24 cellular contexts compared by ENCODE assay signal in genomic region chr1:56911098-56911497, GRCh38. TPM values are rescaled to one million over a fixed set of nuclear protein-coding genes. Genes with fewer than 3 reads are reported as not detected.
DNase-seq lines count a peak whose midpoint lies in the region; ATAC-seq and TF ChIP-seq lines count a peak whose summit lies in the region.
"Had no signal": no experiment of that assay in that cellular context is flagged by ENCODE, and none has a peak within 500 bp of the region (broad histone marks: within the 10 kb centered on the region; RNA-seq: fewer than 3 reads in every experiment).

No MANE protein-coding gene starts in this region.

- intact Hi-C loops in PC-3 (cut with micrococcal nuclease) = no loop called here

- no peaks in the 10 kb centered on the region for H4K20me1 ChIP-seq in PC-3 (ENCODE audit: low read length)
- H4K20me1 ChIP-seq in fibroblast of lung (ENCODE audit: control insufficient read depth, extremely low read depth, insufficient read depth, low read length) = no peaks in the 10 kb centered on the region

- H3F3A ChIP-seq in PC-3 (ENCODE audit: low read length, unreplicated experiment) = no peaks in the 10 kb centered on the region

- no peaks in the 10 kb centered on the region for H3K36me3 ChIP-seq in PC-3 (ENCODE audit: low read depth, low read length)
- H3K36me3 ChIP-seq in fibroblast of lung (ENCODE audit: control insufficient read depth, insufficient read depth, low read length) = no peaks in the 10 kb centered on the region
- H3K36me3 ChIP-seq: cardiac muscle cell had no signal

- H3K4me2 ChIP-seq in PC-3 (ENCODE audit: low read length) (no peak overlapping the region), fibroblast of lung (ENCODE audit: extremely low read depth, insufficient read depth, low read length) (no peak overlapping the region)

- H3K4me3 ChIP-seq in PC-3 (ENCODE audit: low read length) = no peak overlapping the region
- H3K4me3 ChIP-seq in fibroblast of lung (replicated peaks in 1 of 4; ENCODE audit: control extremely low read depth in 1 of 4, insufficient read depth in 1 of 4, low read depth in 3 of 4, low read length in 4 of 4) = no peak overlapping the region
- H3K4me3 ChIP-seq in retinal pigment epithelial cell (ENCODE audit: low read length) = no peak overlapping the region
- H3K4me3 ChIP-seq: cardiac muscle cell had no signal

- no TSS peak for BruUV-seq in PC-3 (replicated peaks; lab: Mats Ljungman, UMichigan)

- H3K79me2 ChIP-seq in PC-3 (ENCODE audit: low read length) (no peaks in the 10 kb centered on the region), fibroblast of lung (ENCODE audit: control insufficient read depth, insufficient read depth, low read length) (no peaks in the 10 kb centered on the region)
- H3K79me2 ChIP-seq: parathyroid adenoma had no signal

- no peaks in the 10 kb centered on the region for H3K9me2 ChIP-seq in PC-3 (replicated peaks; ENCODE audit: low read length)

- POLR2A ChIA-PET in PC-3 (lab: Charles Lee; ENCODE audit: unreplicated experiment) = no interaction called here

- TF ChIP-seq CTCF in PC-3 (conservative IDR thresholded peaks at IDR 0.05; ENCODE audit: low read depth, low read length) (no peak), fibroblast of lung (conservative IDR thresholded peaks at IDR 0.05 in 1 of 2, IDR thresholded peaks at IDR 0.05 in 1 of 2; ENCODE audit: low read depth in 1 of 2, low read length in 2 of 2) (no peak), retinal pigment epithelial cell (conservative IDR thresholded peaks at IDR 0.05; ENCODE audit: low read depth, low read length) (no peak)

- H3K27ac ChIP-seq in PC-3 (ENCODE audit: low read length) = no peak overlapping the region
- H3K27ac ChIP-seq in fibroblast of lung (ENCODE audit: insufficient read depth, low read length) = no peak overlapping the region
- H3K27ac ChIP-seq: cardiac muscle cell, parathyroid adenoma had no signal

- peak; percentile 46 for DNase-seq in GM04504 (ENCODE audit: low read depth)
- peak; percentile 45 for DNase-seq in PC-3
- peak; percentile 4 to 46 for DNase-seq in fibroblast of lung (ENCODE audit: low read depth in 2 of 2)
- DNase-seq in retinal pigment epithelial cell (ENCODE audit: low read depth) = peak; percentile 96
- DNase-seq in HuH-7.5 (ENCODE audit: low spot score) = no peak
- no peak for DNase-seq in ecto neural progenitor cell (ENCODE audit: low spot score)
- DNase-seq in activated CD4-positive, CD25-positive, alpha-beta regulatory T cell (lab: John Stamatoyannopoulos, UW) = no peak
- DNase-seq: activated CD4-positive, alpha-beta T cell treated with anti-CD3 and anti-CD28 coated beads for 4 hours; activated T-cell treated with anti-CD3 and anti-CD28 coated beads for 4 hours; DMS53; H9; KG1; NCI-H187 treated with DMSO at 0.1 percent for 48 hours; NCI-H524 treated with DMSO at 0.1 percent for 48 hours; stimulated activated CD4-positive, alpha-beta T cell treated with anti-CD3 and anti-CD28 coated beads, Interleukin-12 subunit alpha, Interleukin-12 subunit beta, amount 100 ng/mL, for 4 hours; stimulated activated naive CD8-positive, alpha-beta T cell treated with anti-CD3 and anti-CD28 coated beads, Interleukin-15, amount 100 ng/mL, for 72 hours; T-helper 2 cell had no signal

- no peak overlapping the region for H2AFZ ChIP-seq in PC-3 (ENCODE audit: low read length)
- H2AFZ ChIP-seq in fibroblast of lung (ENCODE audit: low read length) = no peak overlapping the region
- H2AFZ ChIP-seq: parathyroid adenoma had no signal

- H3K9ac ChIP-seq in PC-3 (ENCODE audit: low read length) = no peak overlapping the region
- H3K9ac ChIP-seq in fibroblast of lung (ENCODE audit: insufficient read depth, low read length) = no peak overlapping the region
- H3K9ac ChIP-seq: parathyroid adenoma had no signal

- H3K27me3 ChIP-seq in PC-3 (ENCODE audit: low read length) (peaks cover 15% of the 10 kb centered on the region; the same call in 1 of the 2 replicates), fibroblast of lung (ENCODE audit: control insufficient read depth, insufficient read depth, low read length) (no peaks in the 10 kb centered on the region)
- H3K27me3 ChIP-seq: cardiac muscle cell had no signal

- CTCF ChIA-PET in PC-3 (lab: Charles Lee) = no interaction called here

- ATAC-seq in PC-3 (no peak), HG03457 (IDR thresholded peaks at IDR 0.05; ENCODE audit: unreplicated experiment) (no peak)
- ATAC-seq: activated naive CD4-positive, alpha-beta T cell treated with anti-CD3 and anti-CD28 coated beads, Interleukin-2, amount 50 U/mL, for 72 hours; stimulated activated naive CD8-positive, alpha-beta T cell treated with anti-CD3 and anti-CD28 coated beads, Interleukin-15, amount 100 ng/mL, for 72 hours had no signal

- H3K9me3 ChIP-seq in PC-3 (ENCODE audit: low read length) = no peaks in the 10 kb centered on the region
- H3K9me3 ChIP-seq in fibroblast of lung (ENCODE audit: control insufficient read depth, insufficient read depth, low read depth, low read length) = no peaks in the 10 kb centered on the region

- H3K4me1 ChIP-seq in PC-3 (ENCODE audit: insufficient read depth, low read length) (no peaks in the 10 kb centered on the region; the same call in 1 of the 2 replicates), fibroblast of lung (ENCODE audit: control insufficient read depth, extremely low read depth, insufficient read depth, low read length) (peaks cover 3% of the 10 kb centered on the region)
- H3K4me1 ChIP-seq: parathyroid adenoma had no signal

RNA-seq across cellular contexts. Expression of gene C8B, which starts 54.7 kb away (rescaled TPM):
- total RNA-seq in PC-3 (2014; rRNA removed) (not detected in 2 replicates), fibroblast of lung (not detected in 2 replicates)
- polyA plus RNA-seq in fibroblast of lung = not detected in 2 replicates
- polyA plus RNA-seq in fibroblast of lung (2012) = not detected in 2 replicates
- polyA minus RNA-seq in fibroblast of lung (ENCODE audit: low replicate concordance) = not detected in 2 replicates
- total RNA-seq: activated naive CD4-positive, alpha-beta T cell treated with anti-CD3 and anti-CD28 coated beads, Interleukin-2, amount 50 U/mL, for 72 hours; cardiac muscle cell; H9; kidney epithelial cell; Right ventricle myocardium inferior had no signal
- polyA plus RNA-seq: BJ, cardiac muscle cell had no signal

RNA-seq across cellular contexts. Expression of gene C8A, which starts 56.5 kb away (rescaled TPM):
- total RNA-seq in PC-3 (2014; rRNA removed) (not detected in 2 replicates), fibroblast of lung (not detected in 2 replicates)
- polyA plus RNA-seq in fibroblast of lung = not detected in 2 replicates
- not detected in 2 replicates for polyA plus RNA-seq in fibroblast of lung (2012)
- not detected in 2 replicates for polyA minus RNA-seq in fibroblast of lung (ENCODE audit: low replicate concordance)
- total RNA-seq: activated naive CD4-positive, alpha-beta T cell treated with anti-CD3 and anti-CD28 coated beads, Interleukin-2, amount 50 U/mL, for 72 hours; cardiac muscle cell; H9; kidney epithelial cell; Right ventricle myocardium inferior had no signal
- polyA plus RNA-seq: BJ, cardiac muscle cell had no signal

Comparison
In these comparisons a context has a peak if more than half of its experiments do, and no peak if none do; other contexts are left out.
1. DNase-seq: peak in GM04504 (single experiment), PC-3 (single experiment), fibroblast of lung (2 of 2) and retinal pigment epithelial cell (single experiment); none in HuH-7.5 (single experiment), ecto neural progenitor cell (single experiment) and activated CD4-positive, CD25-positive, alpha-beta regulatory T cell (0 of 4).